9 cellular contexts compared by ENCODE assay signal in genomic region chr12:76037130-76038105, GRCh38. TPM values are rescaled to one million over a fixed set of nuclear protein-coding genes. Genes with fewer than 3 reads are reported as not detected.
A peak's percentile ranks its signal among the peaks of the same experiment; 100 is the strongest.
DNase-seq lines count a peak whose midpoint lies in the region; ATAC-seq and TF ChIP-seq lines count a peak whose summit lies in the region.
"Had no signal": no experiment of that assay in that cellular context is flagged by ENCODE, and none has a peak within 500 bp of the region (broad histone marks: within the 10 kb centered on the region; RNA-seq: fewer than 3 reads in every experiment).

No MANE protein-coding gene starts in this region.

- DNase-seq in NCI-H524 (lab: John Stamatoyannopoulos, UW) (peak; percentile 41 to 78), NCI-H524 treated with DMSO at 0.1 percent for 48 hours (lab: John Stamatoyannopoulos, UW) (no peak), NCI-H69 (lab: John Stamatoyannopoulos, UW) (peak; percentile 83), heart right ventricle (peak in 1 of 2 donors; percentile 54), renal cortical epithelial cell (ENCODE audit: low read depth) (peak; percentile 85)
- peak; percentile 17 for DNase-seq in activated gamma-delta T cell treated with anti-CD3 and anti-CD28 coated beads, Interleukin-2, amount 50 U/mL, for 16 hours (ENCODE audit: low read depth)

- peaks cover 0 to 33% (median 14%) of the 10 kb centered on the region in 9 donors for H3K4me1 ChIP-seq in heart right ventricle

- intact Hi-C loops in heart right ventricle (cut with DNase I): loop anchor here (1.0 to 10.0 kb wide), 14 partner anchors 103 to 643 kb away; partner anchors contain the start of genes BBS10 (in 1 of the 10), GLIPR1L2 (in 1 of the 10) and KRR1 (in 1 of the 10)

- H3K27me3 ChIP-seq in heart right ventricle: peaks cover 0 to 6% (median 0%) of the 10 kb centered on the region in 7 donors
- H3K27me3 ChIP-seq: BLaER1 had no signal

- peak; percentile 63 to 92 (median 82) for TF ChIP-seq CTCF in heart right ventricle (IDR thresholded peaks at IDR 0.05)

- H3K36me3 ChIP-seq in heart right ventricle: peaks cover 0 to under 1% (median 0%) of the 10 kb centered on the region in 9 donors
- H3K36me3 ChIP-seq: BLaER1 had no signal

- no peak overlapping the region for H3K4me3 ChIP-seq in heart right ventricle
- H3K4me3 ChIP-seq: BLaER1 had no signal

- WGBS in heart right ventricle, 2 donors: 35 to 39% methylated on average over 13 of the region's 13 CpGs

- no peak overlapping the region for H3K27ac ChIP-seq in heart right ventricle
- H3K27ac ChIP-seq: BLaER1 had no signal

- no peaks in the 10 kb centered on the region for H3K9me3 ChIP-seq in heart right ventricle
- H3K9me3 ChIP-seq: BLaER1 had no signal

- ATAC-seq in GM21367 (IDR thresholded peaks at IDR 0.05; ENCODE audit: unreplicated experiment): peak; percentile 55
- peak; percentile 65 for ATAC-seq in HG03565 (IDR thresholded peaks at IDR 0.05; ENCODE audit: unreplicated experiment)
- peak; percentile 46 to 78 (median 72) for ATAC-seq in heart right ventricle

RNA-seq across cellular contexts. Expression of gene PHLDA1, which starts 5.8 kb away (rescaled TPM):
- 10 to 100 TPM in 8 of 10 donors, 1 to 10 TPM in 2; 1.5 to 43.5 (median 23.3) TPM for total RNA-seq in heart right ventricle
- polyA plus RNA-seq in heart right ventricle: 1 to 10 TPM; 2.5 to 4.7 TPM
- 38.2 and 68.7 TPM in 2 replicates for total RNA-seq in renal cortical epithelial cell

RNA-seq across cellular contexts. Expression of gene NAP1L1, which starts 47.1 kb away (rescaled TPM):
- total RNA-seq in heart right ventricle: 100 to 1,000 TPM; 224 to 363 (median 264) TPM
- polyA plus RNA-seq in heart right ventricle: 100 to 1,000 TPM; 164 to 196 TPM
- 309 and 481 TPM in 2 replicates for total RNA-seq in renal cortical epithelial cell
